8 cellular contexts compared by ENCODE assay signal in the genomic region with DNA sequence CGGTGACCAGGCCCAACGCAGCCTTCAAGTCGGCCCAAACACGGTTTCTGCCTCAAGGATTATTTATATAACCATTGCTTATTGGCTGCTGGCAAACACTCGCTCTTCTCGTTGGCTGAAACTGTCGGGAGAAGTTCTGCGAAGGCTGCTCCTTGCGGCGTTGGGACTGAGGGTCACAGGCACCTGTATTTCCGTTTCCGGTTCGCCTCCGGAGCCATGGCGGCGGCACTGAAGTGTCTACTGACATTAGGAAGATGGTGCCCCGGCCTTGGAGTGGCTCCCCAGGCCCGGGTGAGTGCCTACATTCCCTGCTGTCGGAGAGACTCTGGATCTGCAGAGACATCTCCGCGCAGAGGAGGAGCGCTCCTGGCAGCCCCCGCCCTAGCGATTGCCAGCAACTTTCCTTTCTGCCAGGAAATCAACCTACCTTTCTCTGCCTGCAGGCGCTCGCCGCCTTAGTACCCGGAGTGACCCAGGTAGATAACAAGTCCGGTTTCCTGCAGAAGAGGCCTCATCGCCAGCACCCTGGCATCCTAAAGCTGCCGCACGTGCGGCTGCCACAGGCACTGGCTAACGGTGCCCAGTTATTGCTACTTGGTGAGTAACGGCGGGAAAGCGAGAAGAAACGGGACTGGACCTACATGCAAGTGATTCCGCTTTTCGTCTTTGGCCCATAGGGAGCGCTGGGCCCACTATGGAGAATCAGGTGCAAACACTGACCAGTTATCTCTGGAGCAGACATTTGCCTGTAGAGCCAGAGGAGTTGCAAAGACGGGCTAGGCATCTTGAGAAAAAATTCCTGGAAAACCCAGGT. TPM values are rescaled to one million over a fixed set of nuclear protein-coding genes. Genes with fewer than 3 reads are reported as not detected.
DNase-seq lines count a peak whose midpoint lies in the region; ATAC-seq and TF ChIP-seq lines count a peak whose summit lies in the region.

Gene METTL17 (plus strand): TSS at position 194 of the 814 bp plus-strand sequence. CDS start 23 bp downstream, at position 217.

- peak; percentile 97 for ATAC-seq in HG02852 (IDR thresholded peaks at IDR 0.05; ENCODE audit: unreplicated experiment)

- intact Hi-C loops in left ventricle myocardium inferior (cut with micrococcal nuclease) = no loop called here

- TF ChIP-seq CTCF in GM13976 (IDR thresholded peaks at IDR 0.05; ENCODE audit: borderline replicate concordance, control extremely low read depth, extremely low read depth, insufficient read depth, missing control alignments) (no peak), left ventricle myocardium inferior (IDR thresholded peaks at IDR 0.05; ENCODE audit: borderline replicate concordance) (peak; percentile 25), progenitor cell of endocrine pancreas (IDR thresholded peaks at IDR 0.05; ENCODE audit: unreplicated experiment) (peak; percentile 49)

- peak within 1 kb of the TSS; percentile 87 for H3K4me3 Mint-ChIP-seq in T-helper 1 cell treated with Interleukin-12 subunit alpha and Interleukin-12 subunit beta and Interleukin-4 antibody, amounts not matched to agents 30 μg/mL and 1 μg/mL, for 36 hours
- peak within 1 kb of the TSS; percentile 91 for H3K4me3 Mint-ChIP-seq in progenitor cell of endocrine pancreas (ENCODE audit: low read depth)

- peak; percentile 92 for DNase-seq in GM13976 (ENCODE audit: low spot score)
- peak; percentile 90 for DNase-seq in NCI-H146 (lab: John Stamatoyannopoulos, UW)
- DNase-seq in amniotic stem cell (lab: John Stamatoyannopoulos, UW) = peak; percentile 95
- peak; percentile 88 for DNase-seq in left ventricle myocardium inferior
- DNase-seq in progenitor cell of endocrine pancreas (ENCODE audit: low spot score, unreplicated experiment) = peak; percentile 67
- peak; percentile 95 for DNase-seq in ureter (ENCODE audit: low spot score)

- no peaks in the 10 kb centered on the region for H3K9me3 Mint-ChIP-seq in T-helper 1 cell treated with Interleukin-12 subunit alpha and Interleukin-12 subunit beta and Interleukin-4 antibody, amounts not matched to agents 30 μg/mL and 1 μg/mL, for 36 hours
- H3K9me3 Mint-ChIP-seq in progenitor cell of endocrine pancreas (ENCODE audit: low read depth) = no peaks in the 10 kb centered on the region

- peak within 1 kb of the TSS; percentile 92 for H3K27ac ChIP-seq in left ventricle myocardium inferior (replicated peaks)

- peak within 1 kb of the TSS; percentile 79 for H3K27ac Mint-ChIP-seq in T-helper 1 cell treated with Interleukin-12 subunit alpha and Interleukin-12 subunit beta and Interleukin-4 antibody, amounts not matched to agents 30 μg/mL and 1 μg/mL, for 36 hours
- H3K27ac Mint-ChIP-seq in progenitor cell of endocrine pancreas = peak within 1 kb of the TSS; percentile 98

- H3K27me3 Mint-ChIP-seq in T-helper 1 cell treated with Interleukin-12 subunit alpha and Interleukin-12 subunit beta and Interleukin-4 antibody, amounts not matched to agents 30 μg/mL and 1 μg/mL, for 36 hours (ENCODE audit: low read depth) = no peaks in the 10 kb centered on the region
- no peaks in the 10 kb centered on the region for H3K27me3 Mint-ChIP-seq in progenitor cell of endocrine pancreas

- peaks cover 39% of the 10 kb centered on the region for H3K36me3 ChIP-seq in left ventricle myocardium inferior

- H3K4me3 ChIP-seq in left ventricle myocardium inferior = peak within 1 kb of the TSS; percentile 90

- in situ Hi-C loops in GM13976 (cut with MboI; ENCODE audit: low sequenced_read_pairs, unreplicated experiment) = no loop called here

- H3K4me1 Mint-ChIP-seq in T-helper 1 cell treated with Interleukin-12 subunit alpha and Interleukin-12 subunit beta and Interleukin-4 antibody, amounts not matched to agents 30 μg/mL and 1 μg/mL, for 36 hours (ENCODE audit: low read depth) = peaks cover 21% of the 10 kb centered on the region
- H3K4me1 Mint-ChIP-seq in progenitor cell of endocrine pancreas (ENCODE audit: low read depth) = peaks cover 11% of the 10 kb centered on the region

- H3K9me3 ChIP-seq in left ventricle myocardium inferior (replicated peaks) = no peaks in the 10 kb centered on the region

- H3K4me1 ChIP-seq in left ventricle myocardium inferior = peaks cover 33% of the 10 kb centered on the region

- H3K27me3 ChIP-seq in left ventricle myocardium inferior (ENCODE audit: low read depth) = no peaks in the 10 kb centered on the region

- H3K36me3 Mint-ChIP-seq in T-helper 1 cell treated with Interleukin-12 subunit alpha and Interleukin-12 subunit beta and Interleukin-4 antibody, amounts not matched to agents 30 μg/mL and 1 μg/mL, for 36 hours (ENCODE audit: low read depth) = peaks cover 27% of the 10 kb centered on the region
- H3K36me3 Mint-ChIP-seq in progenitor cell of endocrine pancreas (ENCODE audit: insufficient read depth) = peaks cover 13% of the 10 kb centered on the region

RNA-seq across cellular contexts. Expression of gene METTL17, which starts in this region (rescaled TPM):
- total RNA-seq in left ventricle myocardium inferior (37.3 TPM), progenitor cell of endocrine pancreas (95.9 and 100 TPM in 2 replicates), ureter (70.0 TPM)

Comparison
In these comparisons a context has a peak if more than half of its experiments do, and no peak if none do; other contexts are left out.
1. Peak in every context shown above with its lines: DNase-seq, ATAC-seq, H3K4me3 ChIP-seq and H3K27ac ChIP-seq.